Comparison of ENCODE assay signal across 9 cellular contexts in genomic region chr2:54577035-54577434, GRCh38.
DNase-seq lines count a peak whose midpoint lies in the region; ATAC-seq, FAIRE-seq and TF ChIP-seq lines count a peak whose summit lies in the region.
"Had no signal": no experiment of that assay in that cellular context is flagged by ENCODE, and none has a peak within 500 bp of the region (broad histone marks: within the 10 kb centered on the region; RNA-seq: fewer than 3 reads in every experiment).

No MANE protein-coding gene starts in this region.

- H3K4me3 ChIP-seq in small intestine (ENCODE audit: low read depth in 1 of 2, low read length in 2 of 2) (no peak overlapping the region), ascending aorta (no peak overlapping the region)
- H3K4me3 ChIP-seq: thoracic aorta had no signal

- H3K36me3 ChIP-seq in small intestine (ENCODE audit: control insufficient read depth in 2 of 2, insufficient read depth in 2 of 2, low read length in 2 of 2): peaks cover 0 to 2% of the 10 kb centered on the region in 2 donors
- no peaks in the 10 kb centered on the region for H3K36me3 ChIP-seq in ascending aorta
- H3K36me3 ChIP-seq: thoracic aorta had no signal

- no peak for DNase-seq in activated CD4-positive, alpha-beta memory T cell treated with anti-CD3 and anti-CD28 coated beads for 36 hours
- DNase-seq in activated CD4-positive, alpha-beta memory T cell treated with anti-CD3 and anti-CD28 coated beads, Interleukin-2, amount 10 ng/mL, durations not matched to agents 7 days and 5 days: no peak
- DNase-seq in NCI-H2196 treated with DMSO at 0.1 percent for 48 hours (lab: John Stamatoyannopoulos, UW; ENCODE audit: unreplicated experiment) (peak; percentile 27), dermis microvascular lymphatic vessel endothelial cell (ENCODE audit: low read depth in 2 of 2) (peak; percentile 35 to 82), small intestine (peak; percentile 81), ascending aorta (ENCODE audit: low spot score in 2 of 2) (no peak), epidermal melanocyte (ENCODE audit: insufficient read length, low spot score) (no peak)

- WGBS in small intestine, 3 donors: 11 to 40% (median 21%) methylated on average over 3 of the region's 3 CpGs

- H3K27ac Mint-ChIP-seq in activated CD4-positive, alpha-beta memory T cell treated with anti-CD3 and anti-CD28 coated beads for 36 hours: peak overlapping the region; percentile 71
- no peak overlapping the region for H3K27ac Mint-ChIP-seq in activated CD4-positive, alpha-beta memory T cell treated with anti-CD3 and anti-CD28 coated beads, Interleukin-2, amount 10 ng/mL, durations not matched to agents 7 days and 5 days

- H3K4me1 Mint-ChIP-seq in activated CD4-positive, alpha-beta memory T cell treated with anti-CD3 and anti-CD28 coated beads for 36 hours (ENCODE audit: low read depth): peaks cover 92% of the 10 kb centered on the region
- H3K4me1 Mint-ChIP-seq in activated CD4-positive, alpha-beta memory T cell treated with anti-CD3 and anti-CD28 coated beads, Interleukin-2, amount 10 ng/mL, durations not matched to agents 7 days and 5 days: peaks cover 90% of the 10 kb centered on the region

- FAIRE-seq in small intestine (lab: Jason Lieb, UNC): no peak

- H3K9me3 ChIP-seq in small intestine (ENCODE audit: control insufficient read depth, low read depth) (no peaks in the 10 kb centered on the region), ascending aorta (no peaks in the 10 kb centered on the region)
- H3K9me3 ChIP-seq: thoracic aorta had no signal

- H3K4me1 ChIP-seq in small intestine (ENCODE audit: control insufficient read depth in 2 of 2, insufficient read depth in 1 of 2, low read depth in 1 of 2, low read length in 1 of 2) (peaks cover 31 to 64% of the 10 kb centered on the region in 2 donors), ascending aorta (peaks cover 10 to 59% of the 10 kb centered on the region in 2 donors)

- no peaks in the 10 kb centered on the region for H3K9me3 Mint-ChIP-seq in activated CD4-positive, alpha-beta memory T cell treated with anti-CD3 and anti-CD28 coated beads for 36 hours
- H3K9me3 Mint-ChIP-seq in activated CD4-positive, alpha-beta memory T cell treated with anti-CD3 and anti-CD28 coated beads, Interleukin-2, amount 10 ng/mL, durations not matched to agents 7 days and 5 days: no peaks in the 10 kb centered on the region

- POLR2A ChIA-PET in activated CD4-positive, alpha-beta memory T cell treated with anti-CD3 and anti-CD28 coated beads for 36 hours (lab: Charles Lee): interaction anchor here (9.1 kb wide), 1 partner anchor 18 kb away, joined by 113 read pairs; no protein-coding TSS in a partner anchor
- POLR2A ChIA-PET in activated CD4-positive, alpha-beta memory T cell treated with anti-CD3 and anti-CD28 coated beads, Interleukin-2, amount 10 ng/mL, durations not matched to agents 7 days and 5 days (lab: Charles Lee): interaction anchor here (1.3 to 15.2 kb wide), 2 partner anchors 17 to 102 kb away, joined by 3 to 570 read pairs; no protein-coding TSS in a partner anchor

- H3K4me3 Mint-ChIP-seq in activated CD4-positive, alpha-beta memory T cell treated with anti-CD3 and anti-CD28 coated beads for 36 hours: no peak overlapping the region
- H3K4me3 Mint-ChIP-seq in activated CD4-positive, alpha-beta memory T cell treated with anti-CD3 and anti-CD28 coated beads, Interleukin-2, amount 10 ng/mL, durations not matched to agents 7 days and 5 days: no peak overlapping the region

- H3K27ac ChIP-seq in small intestine (ENCODE audit: low read depth in 1 of 2, low read length in 1 of 2): no peak overlapping the region
- no peak overlapping the region for H3K27ac ChIP-seq in ascending aorta
- H3K27ac ChIP-seq: thoracic aorta had no signal

- CTCF ChIA-PET in activated CD4-positive, alpha-beta memory T cell treated with anti-CD3 and anti-CD28 coated beads for 36 hours (lab: Charles Lee): interaction anchor here (3.8 kb wide), 1 partner anchor 18 kb away, joined by 21 read pairs; no protein-coding TSS in a partner anchor
- CTCF ChIA-PET in activated CD4-positive, alpha-beta memory T cell treated with anti-CD3 and anti-CD28 coated beads, Interleukin-2, amount 10 ng/mL, durations not matched to agents 7 days and 5 days (lab: Charles Lee): interaction anchor here (7.5 kb wide), 1 partner anchor 17 kb away, joined by 76 read pairs; no protein-coding TSS in a partner anchor

- peaks cover 8% of the 10 kb centered on the region for H3K36me3 Mint-ChIP-seq in activated CD4-positive, alpha-beta memory T cell treated with anti-CD3 and anti-CD28 coated beads for 36 hours
- H3K36me3 Mint-ChIP-seq in activated CD4-positive, alpha-beta memory T cell treated with anti-CD3 and anti-CD28 coated beads, Interleukin-2, amount 10 ng/mL, durations not matched to agents 7 days and 5 days (ENCODE audit: low read depth): peaks cover 45% of the 10 kb centered on the region

- ATAC-seq in HG03460 (IDR thresholded peaks at IDR 0.05; ENCODE audit: unreplicated experiment): no peak

- no peak for TF ChIP-seq CTCF in ascending aorta (IDR thresholded peaks at IDR 0.05)

- intact Hi-C loops in activated CD4-positive, alpha-beta memory T cell treated with anti-CD3 and anti-CD28 coated beads for 36 hours (cut with micrococcal nuclease): loop anchor here (10.0 kb wide), 2 partner anchors 558 to 792 kb away; partner anchors contain the start of genes ASB3 and ERLEC1
- intact Hi-C loops in ascending aorta (cut with DNase I): no loop called here

- H3K27me3 ChIP-seq in small intestine (ENCODE audit: control insufficient read depth in 2 of 2, insufficient read depth in 2 of 2, low read length in 2 of 2) (no peaks in the 10 kb centered on the region), ascending aorta (no peaks in the 10 kb centered on the region)

- no peaks in the 10 kb centered on the region for H3K27me3 Mint-ChIP-seq in activated CD4-positive, alpha-beta memory T cell treated with anti-CD3 and anti-CD28 coated beads for 36 hours
- H3K27me3 Mint-ChIP-seq in activated CD4-positive, alpha-beta memory T cell treated with anti-CD3 and anti-CD28 coated beads, Interleukin-2, amount 10 ng/mL, durations not matched to agents 7 days and 5 days: no peaks in the 10 kb centered on the region

Comparison
In these comparisons a context has a peak if more than half of its experiments do, and no peak if none do; other contexts are left out.
1. DNase-seq: peak in NCI-H2196 treated with DMSO at 0.1 percent for 48 hours (single experiment), dermis microvascular lymphatic vessel endothelial cell (2 of 2) and small intestine (single experiment); none in activated CD4-positive, alpha-beta memory T cell treated with anti-CD3 and anti-CD28 coated beads for 36 hours (single experiment), activated CD4-positive, alpha-beta memory T cell treated with anti-CD3 and anti-CD28 coated beads, Interleukin-2, amount 10 ng/mL, durations not matched to agents 7 days and 5 days (single experiment), ascending aorta (0 of 2) and epidermal melanocyte (single experiment).